21 cellular contexts compared by ENCODE assay signal in genomic region chr1:37233606-37234005, GRCh38.
DNase-seq lines count a peak whose midpoint lies in the region; FAIRE-seq and TF ChIP-seq lines count a peak whose summit lies in the region.
"Had no signal": no experiment of that assay in that cellular context is flagged by ENCODE, and none has a peak within 500 bp of the region (broad histone marks: within the 10 kb centered on the region; RNA-seq: fewer than 3 reads in every experiment).

No MANE protein-coding gene starts in this region.

- peak overlapping the region; percentile 63 for H2BK20ac ChIP-seq in H1 (ENCODE audit: low read length)

- no peak overlapping the region for H3K9ac ChIP-seq in H1 (replicated peaks in 1 of 4; ENCODE audit: extremely low read depth in 1 of 4, low read depth in 3 of 4, low read length in 3 of 4)
- no peak overlapping the region for H3K9ac ChIP-seq in neuronal stem cell (ENCODE audit: low read depth, low read length, poor library complexity)
- no peak overlapping the region for H3K9ac ChIP-seq in SK-N-SH
- H3K9ac ChIP-seq: BLaER1, KMS-11 had no signal

- H2AFZ ChIP-seq in H1 (ENCODE audit: low read length) (no peak overlapping the region), neuronal stem cell (ENCODE audit: low read length) (no peak overlapping the region), SK-N-SH (ENCODE audit: low read depth) (no peak overlapping the region)

- H2BK15ac ChIP-seq in H1 (ENCODE audit: low read length) (0 out of 2 replicates have a peak overlapping the region, but pooled peaks have one; percentile 40), neuronal stem cell (ENCODE audit: low read length) (no peak overlapping the region)

- no peak for FAIRE-seq in H1 (lab: Jason Lieb, UNC)
- FAIRE-seq: GM12878 had no signal

- H2BK5ac ChIP-seq in H1 (ENCODE audit: low read depth, low read length) (no peak overlapping the region), neuronal stem cell (ENCODE audit: low read length) (no peak overlapping the region)

- H3K23me2 ChIP-seq in H1 (ENCODE audit: low read depth, low read length), result peaks cover 3% of the 10 kb centered on the region

- no peak overlapping the region for H4K91ac ChIP-seq in H1 (replicated peaks; ENCODE audit: insufficient read length, low read length)
- H4K91ac ChIP-seq in neuronal stem cell (ENCODE audit: low read depth, low read length, poor library complexity), result peak overlapping the region; percentile 27

- no peak for TF ChIP-seq POLR2A in H1 (IDR thresholded peaks at IDR 0.05; ENCODE audit: control extremely low read depth in 1 of 2, low read depth in 2 of 2, low read length in 2 of 2)

- H4K20me1 ChIP-seq in H1 (replicated peaks in 1 of 2; ENCODE audit: control insufficient read depth in 1 of 2, insufficient read depth in 2 of 2, low read length in 2 of 2) (no peaks in the 10 kb centered on the region), SK-N-SH (ENCODE audit: insufficient read depth) (no peaks in the 10 kb centered on the region)
- H4K20me1 ChIP-seq: BLaER1 had no signal

- no peak overlapping the region for H4K8ac ChIP-seq in H1 (ENCODE audit: extremely low read depth, insufficient read depth, low read length)
- no peak overlapping the region for H4K8ac ChIP-seq in neuronal stem cell (ENCODE audit: low read depth, low read length)

- H3K23ac ChIP-seq in H1 (ENCODE audit: insufficient read length) (no peak overlapping the region), neuronal stem cell (ENCODE audit: low read depth, low read length, poor library complexity) (no peak overlapping the region)

- WGBS in H1 (ENCODE audit: extremely low coverage in 1 of 2, insufficient coverage in 1 of 2, insufficient read length in 1 of 2, insufficient replicate concordance in 2 of 2, low coverage in 1 of 2, low lambda C conversion rate in 2 of 2, missing lambda C conversion rate in 1 of 2), 2 experiments, result 92% methylated on average over 2 of the region's 2 CpGs; no CpG with 5 or more reads in 1 of the 2 experiments
- WGBS in neuronal stem cell (ENCODE audit: extremely low coverage in 2 of 2, insufficient read length in 2 of 2, insufficient replicate concordance in 1 of 2), 2 donors, result no CpG with 5 or more reads among the region's 2 CpGs
- WGBS in SK-N-SH (ENCODE audit: low lambda C conversion rate), result no CpG with 5 or more reads among the region's 2 CpGs

- no peaks in the 10 kb centered on the region for H3K79me1 ChIP-seq in H1 (ENCODE audit: low read depth, low read length)
- H3K79me1 ChIP-seq in neuronal stem cell (ENCODE audit: low read depth, low read length), result no peaks in the 10 kb centered on the region

- H3K18ac ChIP-seq in H1 (ENCODE audit: extremely low read depth, low read length) (no peak overlapping the region), neuronal stem cell (ENCODE audit: low read length) (peak overlapping the region; percentile 60)

- H3K4me1 ChIP-seq in H1 (replicated peaks in 1 of 4; ENCODE audit: control insufficient read depth in 3 of 4, insufficient read depth in 4 of 4, low read length in 3 of 4), result peaks cover 9 to 16% (median 13%) of the 10 kb centered on the region in 4 experiments
- H3K4me1 ChIP-seq in neuronal stem cell (ENCODE audit: control insufficient read depth in 2 of 2, insufficient read depth in 1 of 2, low read depth in 1 of 2, low read length in 2 of 2), result peaks cover 6 to 31% of the 10 kb centered on the region in 2 donors
- H3K4me1 ChIP-seq in SK-N-SH (ENCODE audit: control insufficient read depth in 1 of 2, insufficient read depth in 2 of 2, low read depth in 1 of 2, low read length in 1 of 2), result no peaks in the 10 kb centered on the region; a peak in 1 of 4 replicates
- H3K4me1 ChIP-seq: BLaER1 had no signal

- CTCF ChIA-PET in H1 (lab: Charles Lee; ENCODE audit: partially characterized antibody), result interaction anchor here (0.6 to 1.2 kb wide), 2 partner anchors 10 to 91 kb away, joined by 3 to 4 read pairs; no protein-coding TSS in a partner anchor
- CTCF ChIA-PET in SK-N-SH (lab: Yijun Ruan, JAX), result no interaction called here

- no peak for TF ChIP-seq CTCF in H1 (IDR thresholded peaks at IDR 0.05; ENCODE audit: control extremely low read depth in 1 of 3, insufficient read depth in 1 of 3, low read depth in 1 of 3, low read length in 3 of 3)
- no peak for TF ChIP-seq CTCF in SK-N-SH (IDR thresholded peaks at IDR 0.05)

- TF ChIP-seq EP300 in H1 (IDR thresholded peaks at IDR 0.05; ENCODE audit: borderline replicate concordance in 1 of 2, low read depth in 2 of 2, low read length in 2 of 2), result no peak
- TF ChIP-seq EP300 in SK-N-SH (IDR thresholded peaks at IDR 0.05; ENCODE audit: borderline replicate concordance in 1 of 2, low read depth in 1 of 2, low read length in 1 of 2), result no peak

- no peak overlapping the region for H3K4me3 ChIP-seq in H1 (ENCODE audit: extremely low read depth in 1 of 4, insufficient read depth in 2 of 4, low read depth in 3 of 4, low read length in 4 of 4)
- H3K4me3 ChIP-seq in neuronal stem cell (ENCODE audit: low read length in 2 of 2), result no peak overlapping the region
- H3K4me3 ChIP-seq in SK-N-SH (ENCODE audit: low read depth in 2 of 2, low read length in 1 of 2), result no peak overlapping the region
- H3K4me3 ChIP-seq: BLaER1, GM12878, SK-N-MC had no signal

- POLR2A ChIA-PET in H1 (lab: Charles Lee; ENCODE audit: partially characterized antibody), result interaction anchor here (2.7 kb wide), 1 partner anchor 92 kb away, joined by 10 read pairs; no protein-coding TSS in a partner anchor
- POLR2A ChIA-PET in SK-N-SH (lab: Yijun Ruan, JAX), result no interaction called here

- H2BK12ac ChIP-seq in H1 (ENCODE audit: low read depth, low read length), result peak overlapping the region; percentile 60; the same call in 1 of the 2 replicates
- no peak overlapping the region for H2BK12ac ChIP-seq in neuronal stem cell (ENCODE audit: low read length)

- H3K79me2 ChIP-seq in H1 (ENCODE audit: control insufficient read depth in 1 of 2, insufficient read depth in 2 of 2, low read length in 2 of 2) (no peaks in the 10 kb centered on the region), SK-N-SH (ENCODE audit: insufficient read depth) (no peaks in the 10 kb centered on the region)

- H3K4me2 ChIP-seq in H1 (ENCODE audit: insufficient read depth in 1 of 2, low read depth in 2 of 2, low read length in 2 of 2), result no peak overlapping the region
- no peak overlapping the region for H3K4me2 ChIP-seq in neuronal stem cell (ENCODE audit: insufficient read depth, low read length, poor library complexity, severe bottlenecking)
- H3K4me2 ChIP-seq in SK-N-SH, result no peak overlapping the region
- H3K4me2 ChIP-seq: BLaER1, KMS-11 had no signal

- H4K5ac ChIP-seq in H1 (ENCODE audit: insufficient read length, low read depth, low read length), result no peak overlapping the region

- H3K4ac ChIP-seq in H1 (replicated peaks; ENCODE audit: insufficient read length, low read depth, low read length) (no peak overlapping the region), neuronal stem cell (ENCODE audit: low read length) (no peak overlapping the region)

- H2BK120ac ChIP-seq in H1 (replicated peaks; ENCODE audit: low read depth, low read length), result no peak overlapping the region
- peak overlapping the region; percentile 47 for H2BK120ac ChIP-seq in neuronal stem cell (ENCODE audit: low read depth, low read length)

- no peak for TF ChIP-seq RAD21 in H1 (IDR thresholded peaks at IDR 0.05 in 1 of 2, conservative IDR thresholded peaks at IDR 0.05 in 1 of 2; ENCODE audit: low read depth in 2 of 2, low read length in 2 of 2)
- no peak for TF ChIP-seq RAD21 in SK-N-SH (IDR thresholded peaks at IDR 0.05; ENCODE audit: low read length)

- H3K36me3 ChIP-seq in H1 (ENCODE audit: control insufficient read depth in 2 of 4, insufficient read depth in 4 of 4, low read length in 3 of 4), result no peaks in the 10 kb centered on the region
- H3K36me3 ChIP-seq in neuronal stem cell (replicated peaks in 1 of 2; ENCODE audit: control insufficient read depth in 2 of 2, insufficient read depth in 2 of 2, low read length in 2 of 2), result no peaks in the 10 kb centered on the region
- H3K36me3 ChIP-seq in SK-N-SH (replicated peaks in 1 of 2; ENCODE audit: control insufficient read depth in 1 of 2, insufficient read depth in 2 of 2, low read length in 1 of 2), result no peaks in the 10 kb centered on the region
- H3K36me3 ChIP-seq: BLaER1 had no signal

- H3K27ac ChIP-seq in H1 (ENCODE audit: low read depth, low read length) (no peak overlapping the region), neuronal stem cell (replicated peaks; ENCODE audit: low read length) (peak overlapping the region; percentile 80), SK-N-SH (ENCODE audit: low read depth in 2 of 2, low read length in 1 of 2) (no peak overlapping the region)
- H3K27ac ChIP-seq: BLaER1, KMS-11, SK-N-MC had no signal

- H3K14ac ChIP-seq in H1 (ENCODE audit: insufficient read length) (no peak overlapping the region), neuronal stem cell (ENCODE audit: low read length) (no peak overlapping the region)

- H3K9me3 ChIP-seq in H1 (ENCODE audit: insufficient read depth in 2 of 2, low read depth in 1 of 2, low read length in 1 of 2) (no peaks in the 10 kb centered on the region), neuronal stem cell (replicated peaks in 1 of 2; ENCODE audit: control insufficient read depth in 2 of 2, insufficient read depth in 1 of 2, low read depth in 1 of 2, low read length in 2 of 2) (peaks cover 0 to 4% of the 10 kb centered on the region in 2 donors), SK-N-SH (no peaks in the 10 kb centered on the region)

- H3F3A ChIP-seq in SK-N-SH (replicated peaks; ENCODE audit: insufficient read depth), result no peaks in the 10 kb centered on the region

- H3K56ac ChIP-seq in H1 (replicated peaks; ENCODE audit: insufficient read length, low read depth, low read length), result no peak overlapping the region

- H3K27me3 ChIP-seq in H1 (replicated peaks in 1 of 4; ENCODE audit: control insufficient read depth in 3 of 4, extremely low read depth in 1 of 4, insufficient read depth in 3 of 4, low read length in 3 of 4), result no peaks in the 10 kb centered on the region
- peaks cover 0 to 5% (median 0%) of the 10 kb centered on the region in 3 experiments for H3K27me3 ChIP-seq in neuronal stem cell (ENCODE audit: control insufficient read depth in 3 of 3, insufficient read depth in 3 of 3, low read depth in 1 of 3, low read length in 3 of 3)
- no peaks in the 10 kb centered on the region for H3K27me3 ChIP-seq in SK-N-SH (ENCODE audit: insufficient read depth)
- H3K27me3 ChIP-seq: BLaER1 had no signal

- H2AK5ac ChIP-seq in H1 (ENCODE audit: low read depth, low read length) (no peak overlapping the region), neuronal stem cell (ENCODE audit: low read depth, low read length) (peak overlapping the region; percentile 31)

- no peaks in the 10 kb centered on the region for H3K9me2 ChIP-seq in SK-N-SH

- DNase-seq in HT1080 (ENCODE audit: low read depth) (peak; percentile 11), RKO (ENCODE audit: low spot score) (peak; percentile 7), H1 (ENCODE audit: low read depth in 1 of 2, low spot score in 2 of 2) (no peak), neuronal stem cell (ENCODE audit: low spot score) (no peak), AML-193 (lab: John Stamatoyannopoulos, UW) (no peak), OCI-M1 (lab: John Stamatoyannopoulos, UW) (no peak), SK-N-SH (no peak)
- DNase-seq: CD4-positive, alpha-beta T cell; H7; HFFc6; MV-4-11; NCI-H1105 treated with DMSO at 0.1 percent for 48 hours; NCI-H2029 treated with DMSO at 0.1 percent for 48 hours; NCI-H226; NCI-H510A treated with DMSO at 0.1 percent for 48 hours; RPMI8226; SHP77 treated with DMSO at 0.1 percent for 48 hours had no signal

TF ChIP-seq in SK-N-SH, 30 proteins besides CTCF, POLR2A, EP300 and RAD21 (continues in another document):
- TF ChIP-seq FOSL2 (IDR thresholded peaks at IDR 0.05; ENCODE audit: borderline replicate concordance, low read depth), result no peak

Comparison
In these comparisons a context has a peak if more than half of its experiments do, and no peak if none do; other contexts are left out.
1. DNase-seq: peak in HT1080 (single experiment) and RKO (single experiment); none in H1 (0 of 2), neuronal stem cell (single experiment), AML-193 (0 of 2), OCI-M1 (single experiment) and SK-N-SH (single experiment).